In the genomic region with DNA sequence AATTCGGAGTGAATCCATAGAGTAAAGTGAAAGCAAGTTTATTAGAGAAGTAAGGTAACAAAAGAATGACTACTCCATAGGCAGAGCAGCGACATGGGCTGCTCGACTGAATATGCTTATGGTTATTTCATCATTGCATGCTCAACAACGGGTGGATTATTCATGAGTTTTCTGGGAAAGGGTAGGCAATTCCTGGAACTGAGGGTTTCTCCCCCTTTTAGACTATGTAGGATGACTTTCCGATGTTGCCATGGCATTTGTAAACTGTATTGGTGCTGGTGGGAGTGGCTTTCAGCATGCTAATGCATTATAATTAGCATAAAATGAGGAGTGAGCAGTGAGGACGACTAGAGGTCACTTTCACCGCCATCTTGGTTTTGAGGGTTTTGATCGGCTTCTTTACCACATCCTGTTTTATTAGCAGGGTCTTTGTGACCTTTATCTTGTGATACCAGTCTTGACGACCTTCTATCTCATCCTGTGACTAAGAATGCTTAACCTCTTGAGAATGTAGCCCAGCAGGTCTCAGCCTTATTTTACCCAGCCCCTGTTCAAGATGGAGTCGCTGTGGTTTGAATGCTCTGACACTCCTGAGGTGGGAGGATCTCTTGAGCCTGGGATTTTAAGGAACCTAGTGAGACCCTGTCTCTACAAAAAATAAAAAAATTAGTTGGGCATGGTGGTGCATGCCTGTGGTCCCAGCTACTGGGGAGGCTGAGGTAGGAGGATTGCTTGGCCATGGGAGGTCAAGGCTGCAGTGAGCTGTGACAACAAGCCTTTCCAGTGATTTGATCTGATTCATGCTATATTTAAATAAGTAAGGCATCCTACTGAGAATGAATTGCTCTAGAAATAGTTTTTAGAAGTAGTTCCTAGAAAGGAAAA, we compare ENCODE assay signal across 1 cellular context.
TF ChIP-seq lines count a peak whose summit lies in the region.

No MANE protein-coding gene starts in this region.

TF ChIP-seq in K562, 482 proteins besides CTCF, POLR2A, EP300 and RAD21 (continues in another document):
- TF ChIP-seq, protein P1, sequence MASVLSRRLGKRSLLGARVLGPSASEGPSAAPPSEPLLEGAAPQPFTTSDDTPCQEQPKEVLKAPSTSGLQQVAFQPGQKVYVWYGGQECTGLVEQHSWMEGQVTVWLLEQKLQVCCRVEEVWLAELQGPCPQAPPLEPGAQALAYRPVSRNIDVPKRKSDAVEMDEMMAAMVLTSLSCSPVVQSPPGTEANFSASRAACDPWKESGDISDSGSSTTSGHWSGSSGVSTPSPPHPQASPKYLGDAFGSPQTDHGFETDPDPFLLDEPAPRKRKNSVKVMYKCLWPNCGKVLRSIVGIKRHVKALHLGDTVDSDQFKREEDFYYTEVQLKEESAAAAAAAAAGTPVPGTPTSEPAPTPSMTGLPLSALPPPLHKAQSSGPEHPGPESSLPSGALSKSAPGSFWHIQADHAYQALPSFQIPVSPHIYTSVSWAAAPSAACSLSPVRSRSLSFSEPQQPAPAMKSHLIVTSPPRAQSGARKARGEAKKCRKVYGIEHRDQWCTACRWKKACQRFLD (CRISPR knock-in tag; IDR thresholded peaks at IDR 0.05), result peak; percentile 93; the same call in 1 of the 2 replicates
- TF ChIP-seq HDAC8 (tag; IDR thresholded peaks at IDR 0.05) (peak; percentile 97), RNF219 (CRISPR knock-in tag; IDR thresholded peaks at IDR 0.05) (no peak), CREM (IDR thresholded peaks at IDR 0.05; ENCODE audit: low read depth) (no peak), ATF3 (IDR thresholded peaks at IDR 0.05) (peak; percentile 47; the same call in 1 of the 2 replicates), ATF3 (CRISPR knock-in tag; conservative IDR thresholded peaks at IDR 0.05) (no peak), MYNN (IDR thresholded peaks at IDR 0.05) (no peak), MYNN (CRISPR knock-in tag; IDR thresholded peaks at IDR 0.05) (no peak), NR2C1 (IDR thresholded peaks at IDR 0.05) (no peak), NR2C1 (tag; IDR thresholded peaks at IDR 0.05) (peak; percentile 44; the same call in 1 of the 2 replicates), ZNF175 (CRISPR knock-in tag; IDR thresholded peaks at IDR 0.05; ENCODE audit: low read depth) (peak; percentile 98), SAFB (IDR thresholded peaks at IDR 0.05; ENCODE audit: borderline replicate concordance, low read depth, low read length) (no peak), KLF1 (tag; IDR thresholded peaks at IDR 0.05) (0 out of 2 replicates have a peak, but pooled peaks have one; percentile 47), ZNF740 (CRISPR knock-in tag; IDR thresholded peaks at IDR 0.05) (no peak), ZNF740 (tag; IDR thresholded peaks at IDR 0.05) (peak in 1 of 2 experiments; percentile 88; a peak in 2 of 4 replicates), MEF2D (tag; conservative IDR thresholded peaks at IDR 0.05; ENCODE audit: low read depth) (0 out of 2 replicates have a peak, but pooled peaks have one; percentile 55), YY1 (IDR thresholded peaks at IDR 0.05; ENCODE audit: borderline replicate concordance in 1 of 3, control insufficient read depth in 1 of 3, extremely low read depth in 1 of 3, insufficient read depth in 3 of 3, insufficient read length in 1 of 3, insufficient replicate concordance in 2 of 3, low read depth in 1 of 3, low read length in 2 of 3) (peak in 1 of 3 experiments; percentile 43), NR4A1 (CRISPR knock-in tag; IDR thresholded peaks at IDR 0.05) (no peak), NR4A1 (tag; IDR thresholded peaks at IDR 0.05) (peak; percentile 49; the same call in 1 of the 2 replicates), ESRRA (IDR thresholded peaks at IDR 0.05; ENCODE audit: borderline replicate concordance, low read depth) (peak; percentile 80), DDX20 (tag; IDR thresholded peaks at IDR 0.05; ENCODE audit: low read depth) (0 out of 2 replicates have a peak, but pooled peaks have one; percentile 64), SMAD4 (CRISPR knock-in tag; conservative IDR thresholded peaks at IDR 0.05) (peak; percentile 36), OTX1 (CRISPR knock-in tag; IDR thresholded peaks at IDR 0.05) (0 out of 2 replicates have a peak, but pooled peaks have one; percentile 25), FOXA3 (CRISPR knock-in tag; conservative IDR thresholded peaks at IDR 0.05 in 1 of 2, IDR thresholded peaks at IDR 0.05 in 1 of 2) (no peak), ZNF583 (CRISPR knock-in tag; IDR thresholded peaks at IDR 0.05) (0 out of 2 replicates have a peak, but pooled peaks have one; percentile 15), STAT5A (IDR thresholded peaks at IDR 0.05; ENCODE audit: borderline replicate concordance, low read length) (peak; percentile 51; the same call in 1 of the 2 replicates), BACH1 (tag; IDR thresholded peaks at IDR 0.05) (peak; percentile 86), ZKSCAN8 (CRISPR knock-in tag; IDR thresholded peaks at IDR 0.05) (peak; percentile 78), RFX1 (IDR thresholded peaks at IDR 0.05) (peak; percentile 63), NR2C2 (CRISPR knock-in tag; IDR thresholded peaks at IDR 0.05) (no peak), NR2C2 (tag; IDR thresholded peaks at IDR 0.05) (peak; percentile 47; the same call in 1 of the 2 replicates), SMAD3 (CRISPR knock-in tag; conservative IDR thresholded peaks at IDR 0.05) (0 out of 2 replicates have a peak, but pooled peaks have one; percentile 67), ZNF766 (CRISPR knock-in tag; conservative IDR thresholded peaks at IDR 0.05) (peak; percentile 72), TEAD1 (CRISPR knock-in tag; IDR thresholded peaks at IDR 0.05) (peak in 1 of 2 experiments; percentile 75; a peak in 1 of 4 replicates), RBBP5 (IDR thresholded peaks at IDR 0.05; ENCODE audit: borderline replicate concordance, insufficient read depth, low read length, poor library complexity, severe bottlenecking) (no peak), BCL6 (CRISPR knock-in tag; IDR thresholded peaks at IDR 0.05) (0 out of 2 replicates have a peak, but pooled peaks have one; percentile 64), CEBPG (CRISPR knock-in tag; IDR thresholded peaks at IDR 0.05) (no peak), CEBPG (tag; conservative IDR thresholded peaks at IDR 0.05 in 1 of 2, IDR thresholded peaks at IDR 0.05 in 1 of 2) (peak in 1 of 2 experiments; percentile 87; a peak in 2 of 4 replicates), ZNF639 (CRISPR knock-in tag; conservative IDR thresholded peaks at IDR 0.05 in 1 of 2, IDR thresholded peaks at IDR 0.05 in 1 of 2) (peak in 1 of 2 experiments; percentile 85; a peak in 2 of 4 replicates), ZNF436 (CRISPR knock-in tag; IDR thresholded peaks at IDR 0.05) (no peak), ZNF644 (tag; IDR thresholded peaks at IDR 0.05; ENCODE audit: low read depth) (peak; percentile 76; the same call in 1 of the 2 replicates), ZNF408 (CRISPR knock-in tag; IDR thresholded peaks at IDR 0.05; ENCODE audit: low read depth) (no peak), TCFL5 (CRISPR knock-in tag; conservative IDR thresholded peaks at IDR 0.05) (no peak), ZNF589 (CRISPR knock-in tag; IDR thresholded peaks at IDR 0.05; ENCODE audit: low read depth) (peak; percentile 92), ETV1 (tag; conservative IDR thresholded peaks at IDR 0.05; ENCODE audit: low read depth) (peak; percentile 48), ZNF197 (CRISPR knock-in tag; IDR thresholded peaks at IDR 0.05; ENCODE audit: low read depth) (0 out of 2 replicates have a peak, but pooled peaks have one; percentile 70)
- TF ChIP-seq, protein P2, sequence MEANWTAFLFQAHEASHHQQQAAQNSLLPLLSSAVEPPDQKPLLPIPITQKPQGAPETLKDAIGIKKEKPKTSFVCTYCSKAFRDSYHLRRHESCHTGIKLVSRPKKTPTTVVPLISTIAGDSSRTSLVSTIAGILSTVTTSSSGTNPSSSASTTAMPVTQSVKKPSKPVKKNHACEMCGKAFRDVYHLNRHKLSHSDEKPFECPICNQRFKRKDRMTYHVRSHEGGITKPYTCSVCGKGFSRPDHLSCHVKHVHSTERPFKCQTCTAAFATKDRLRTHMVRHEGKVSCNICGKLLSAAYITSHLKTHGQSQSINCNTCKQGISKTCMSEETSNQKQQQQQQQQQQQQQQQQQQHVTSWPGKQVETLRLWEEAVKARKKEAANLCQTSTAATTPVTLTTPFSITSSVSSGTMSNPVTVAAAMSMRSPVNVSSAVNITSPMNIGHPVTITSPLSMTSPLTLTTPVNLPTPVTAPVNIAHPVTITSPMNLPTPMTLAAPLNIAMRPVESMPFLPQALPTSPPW (CRISPR knock-in tag; IDR thresholded peaks at IDR 0.05), result peak; percentile 25; the same call in 1 of the 2 replicates
- TF ChIP-seq, protein P3, sequence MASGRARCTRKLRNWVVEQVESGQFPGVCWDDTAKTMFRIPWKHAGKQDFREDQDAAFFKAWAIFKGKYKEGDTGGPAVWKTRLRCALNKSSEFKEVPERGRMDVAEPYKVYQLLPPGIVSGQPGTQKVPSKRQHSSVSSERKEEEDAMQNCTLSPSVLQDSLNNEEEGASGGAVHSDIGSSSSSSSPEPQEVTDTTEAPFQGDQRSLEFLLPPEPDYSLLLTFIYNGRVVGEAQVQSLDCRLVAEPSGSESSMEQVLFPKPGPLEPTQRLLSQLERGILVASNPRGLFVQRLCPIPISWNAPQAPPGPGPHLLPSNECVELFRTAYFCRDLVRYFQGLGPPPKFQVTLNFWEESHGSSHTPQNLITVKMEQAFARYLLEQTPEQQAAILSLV (tag; IDR thresholded peaks at IDR 0.05), result peak; percentile 59
- TF ChIP-seq, protein P4, sequence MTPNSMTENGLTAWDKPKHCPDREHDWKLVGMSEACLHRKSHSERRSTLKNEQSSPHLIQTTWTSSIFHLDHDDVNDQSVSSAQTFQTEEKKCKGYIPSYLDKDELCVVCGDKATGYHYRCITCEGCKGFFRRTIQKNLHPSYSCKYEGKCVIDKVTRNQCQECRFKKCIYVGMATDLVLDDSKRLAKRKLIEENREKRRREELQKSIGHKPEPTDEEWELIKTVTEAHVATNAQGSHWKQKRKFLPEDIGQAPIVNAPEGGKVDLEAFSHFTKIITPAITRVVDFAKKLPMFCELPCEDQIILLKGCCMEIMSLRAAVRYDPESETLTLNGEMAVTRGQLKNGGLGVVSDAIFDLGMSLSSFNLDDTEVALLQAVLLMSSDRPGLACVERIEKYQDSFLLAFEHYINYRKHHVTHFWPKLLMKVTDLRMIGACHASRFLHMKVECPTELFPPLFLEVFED (CRISPR knock-in tag; conservative IDR thresholded peaks at IDR 0.05), result peak; percentile 90
- TF ChIP-seq, protein P5, sequence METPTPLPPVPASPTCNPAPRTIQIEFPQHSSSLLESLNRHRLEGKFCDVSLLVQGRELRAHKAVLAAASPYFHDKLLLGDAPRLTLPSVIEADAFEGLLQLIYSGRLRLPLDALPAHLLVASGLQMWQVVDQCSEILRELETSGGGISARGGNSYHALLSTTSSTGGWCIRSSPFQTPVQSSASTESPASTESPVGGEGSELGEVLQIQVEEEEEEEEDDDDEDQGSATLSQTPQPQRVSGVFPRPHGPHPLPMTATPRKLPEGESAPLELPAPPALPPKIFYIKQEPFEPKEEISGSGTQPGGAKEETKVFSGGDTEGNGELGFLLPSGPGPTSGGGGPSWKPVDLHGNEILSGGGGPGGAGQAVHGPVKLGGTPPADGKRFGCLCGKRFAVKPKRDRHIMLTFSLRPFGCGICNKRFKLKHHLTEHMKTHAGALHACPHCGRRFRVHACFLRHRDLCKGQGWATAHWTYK (CRISPR knock-in tag; IDR thresholded peaks at IDR 0.05), result 0 out of 2 replicates have a peak, but pooled peaks have one; percentile 35
- TF ChIP-seq, protein P6, sequence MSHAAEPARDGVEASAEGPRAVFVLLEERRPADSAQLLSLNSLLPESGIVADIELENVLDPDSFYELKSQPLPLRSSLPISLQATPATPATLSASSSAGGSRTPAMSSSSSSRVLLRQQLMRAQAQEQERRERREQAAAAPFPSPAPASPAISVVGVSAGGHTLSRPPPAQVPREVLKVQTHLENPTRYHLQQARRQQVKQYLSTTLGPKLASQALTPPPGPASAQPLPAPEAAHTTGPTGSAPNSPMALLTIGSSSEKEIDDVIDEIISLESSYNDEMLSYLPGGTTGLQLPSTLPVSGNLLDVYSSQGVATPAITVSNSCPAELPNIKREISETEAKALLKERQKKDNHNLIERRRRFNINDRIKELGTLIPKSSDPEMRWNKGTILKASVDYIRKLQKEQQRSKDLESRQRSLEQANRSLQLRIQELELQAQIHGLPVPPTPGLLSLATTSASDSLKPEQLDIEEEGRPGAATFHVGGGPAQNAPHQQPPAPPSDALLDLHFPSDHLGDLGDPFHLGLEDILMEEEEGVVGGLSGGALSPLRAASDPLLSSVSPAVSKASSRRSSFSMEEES (CRISPR knock-in tag; IDR thresholded peaks at IDR 0.05), result no peak
